In genomic region chr1:20008391-20008841, GRCh38 we compare ENCODE assay signal across 24 cellular contexts. TPM values are rescaled to one million over a fixed set of nuclear protein-coding genes. Genes with fewer than 3 reads are reported as not detected.
DNase-seq lines count a peak whose midpoint lies in the region; ATAC-seq, FAIRE-seq and TF ChIP-seq lines count a peak whose summit lies in the region.
"Had no signal": no experiment of that assay in that cellular context is flagged by ENCODE, and none has a peak within 500 bp of the region (broad histone marks: within the 10 kb centered on the region; RNA-seq: fewer than 3 reads in every experiment).

No MANE protein-coding gene starts in this region.

- WGBS in HepG2 (ENCODE audit: low lambda C conversion rate): no CpG with 5 or more reads among the region's 2 CpGs

- no peak overlapping the region for H3K4me2 ChIP-seq in HepG2 (ENCODE audit: low read depth, low read length)
- H3K4me2 ChIP-seq: A549 had no signal

- no peaks in the 10 kb centered on the region for H3K36me3 ChIP-seq in HepG2 (replicated peaks in 1 of 2; ENCODE audit: control insufficient read depth in 1 of 2, insufficient read depth in 2 of 2, low read length in 2 of 2)
- H3K36me3 ChIP-seq: sigmoid colon had no signal

- H3K4me3 ChIP-seq in HepG2 (replicated peaks in 1 of 3; ENCODE audit: insufficient read depth in 1 of 3, low read depth in 2 of 3, low read length in 3 of 3): no peak overlapping the region
- H3K4me3 ChIP-seq: A549, sigmoid colon had no signal

- in situ Hi-C loops in HepG2 (cut with HindIII; ENCODE audit: extremely low pct_ligation_motif_present, low pct_unique_long_range_greater_than_20kb): no loop called here

- no peaks in the 10 kb centered on the region for H3K4me1 ChIP-seq in HepG2 (ENCODE audit: insufficient read depth, low read length)
- H3K4me1 ChIP-seq: A549, sigmoid colon had no signal

- no peak overlapping the region for H2AFZ ChIP-seq in HepG2 (ENCODE audit: low read length)

- CTCF ChIA-PET in HepG2 (lab: Yijun Ruan, JAX; ENCODE audit: low intra/inter-chr PET ratio, low total read pairs): no interaction called here

- H4K20me1 ChIP-seq in HepG2 (ENCODE audit: insufficient read depth, low read length): no peaks in the 10 kb centered on the region

- BruUV-seq in HepG2 (replicated peaks; lab: Mats Ljungman, UMichigan): no TSS peak

- POLR2A ChIA-PET in HepG2 (lab: Yijun Ruan, JAX): no interaction called here

- DNase-seq in Right ventricle myocardium inferior (ENCODE audit: missing footprints): peak; percentile 65
- DNase-seq in cardiac septum (ENCODE audit: low spot score): no peak
- DNase-seq in fibroblast of gingiva (ENCODE audit: low read depth): peak; percentile 5
- DNase-seq in HepG2 (ENCODE audit: low spot score): no peak
- DNase-seq in activated CD4-positive, alpha-beta T cell treated with anti-CD3 and anti-CD28 coated beads for 1 hour: no peak
- DNase-seq in nucleus accumbens (lab: John Stamatoyannopoulos, UW): no peak
- DNase-seq in stimulated activated CD4-positive, alpha-beta T cell treated with anti-CD3 and anti-CD28 coated beads, Interleukin-4, amount 100 ng/mL, for 4 hours: no peak
- DNase-seq: activated B cell treated with CpG ODN at 0.5 μM for 24 hours; activated CD8-positive, alpha-beta memory T cell treated with anti-CD3 and anti-CD28 coated beads, Interleukin-2, amount 50 U/mL, for 4 hours; activated naive CD4-positive, alpha-beta T cell treated with anti-CD3 and anti-CD28 coated beads for 36 hours; effector CD8-positive, alpha-beta T cell; naive thymus-derived CD4-positive, alpha-beta T cell; NCI-H1417; sigmoid colon; stimulated activated naive B cell treated with anti-CD40 and anti-IgM and Interleukin-4, amounts not matched to agents 10 μg/mL and 1 μg/mL and 100 μg/mL, for 72 hours had no signal

- no peak for TF ChIP-seq RAD21 in HepG2 (CRISPR knock-in tag; IDR thresholded peaks at IDR 0.05)

- no peak for TF ChIP-seq POLR2A in HepG2 (IDR thresholded peaks at IDR 0.05; ENCODE audit: insufficient read depth in 1 of 2, low read depth in 2 of 2, low read length in 2 of 2)

- TF ChIP-seq EP300 in HepG2 (IDR thresholded peaks at IDR 0.05; ENCODE audit: low read depth in 2 of 2, low read length in 2 of 2) (no peak), HepG2 (CRISPR knock-in tag; IDR thresholded peaks at IDR 0.05; ENCODE audit: borderline replicate concordance) (no peak)

- H3K9me3 ChIP-seq in HepG2 (ENCODE audit: low read length): peaks cover 2% of the 10 kb centered on the region
- H3K9me3 ChIP-seq: A549, sigmoid colon had no signal

- ATAC-seq in Right ventricle myocardium inferior (peak; percentile 98), HepG2 (no peak), HG03095 (IDR thresholded peaks at IDR 0.05; ENCODE audit: unreplicated experiment) (no peak)
- ATAC-seq: A549; naive thymus-derived CD4-positive, alpha-beta T cell; stimulated activated naive B cell treated with anti-CD40 and anti-IgM and Interleukin-4, amounts not matched to agents 10 μg/mL and 1 μg/mL and 100 μg/mL, for 72 hours had no signal

- no peak overlapping the region for H3K9ac ChIP-seq in HepG2 (ENCODE audit: insufficient read depth, low read depth, low read length)

- no peaks in the 10 kb centered on the region; a peak in 1 of 5 replicates for H3K27me3 ChIP-seq in HepG2 (ENCODE audit: control insufficient read depth in 1 of 2, insufficient read depth in 2 of 2, low read length in 2 of 2)
- H3K27me3 ChIP-seq: sigmoid colon had no signal

- H3K27ac ChIP-seq in HepG2 (ENCODE audit: extremely low read length, insufficient read depth, low read length): no peak overlapping the region
- H3K27ac ChIP-seq: A549, sigmoid colon had no signal

- FAIRE-seq in HepG2 (lab: Jason Lieb, UNC): no peak
- FAIRE-seq: A549, H1 had no signal

- no peak for TF ChIP-seq CTCF in HepG2 (CRISPR knock-in tag; IDR thresholded peaks at IDR 0.05)

- H3K79me2 ChIP-seq in HepG2 (ENCODE audit: insufficient read depth, low read length): no peaks in the 10 kb centered on the region

- intact Hi-C loops in Right ventricle myocardium inferior (cut with DNase I) (no loop called here), cardiac septum (cut with DNase I) (no loop called here), HepG2 (cut with micrococcal nuclease; ENCODE audit: unreplicated experiment) (no loop called here)

TF ChIP-seq in HepG2, 621 proteins besides CTCF, POLR2A, EP300 and RAD21:
- TF ChIP-seq ADNP (CRISPR knock-in tag; IDR thresholded peaks at IDR 0.05) (no peak), ZNF343 (CRISPR knock-in tag; IDR thresholded peaks at IDR 0.05) (no peak), IKZF4 (CRISPR knock-in tag; IDR thresholded peaks at IDR 0.05; ENCODE audit: borderline replicate concordance, low read depth, not compliant biosample characterization) (no peak), RFX1 (IDR thresholded peaks at IDR 0.05) (0 out of 2 replicates have a peak, but pooled peaks have one; percentile 16), RFX3 (CRISPR knock-in tag; IDR thresholded peaks at IDR 0.05) (peak; percentile 20; the same call in 1 of the 2 replicates)

RNA-seq across cellular contexts. Expression of gene PLA2G2A, which starts 29.0 kb away (rescaled TPM):
- total RNA-seq in Right ventricle myocardium inferior: 332 TPM
- 59.6 TPM for total RNA-seq in cardiac septum
- total RNA-seq in HepG2 (2016; rRNA removed; fragmentation: Illumina TruSeq; extraction: Trizol): 0.35 and 0.77 TPM in 2 replicates
- total RNA-seq in HepG2 (2016; cell fraction: cytosol; rRNA removed; fragmentation: Illumina TruSeq; extraction: Trizol; ENCODE audit: low read depth): 0.62 and 0.81 TPM in 2 replicates
- 0.50 and 0.54 TPM in 2 replicates for total RNA-seq in HepG2 (2016; cell fraction: insoluble cytoplasmic fraction; rRNA removed; fragmentation: Illumina TruSeq; extraction: Trizol)
- total RNA-seq in HepG2 (2016; cell fraction: membrane; rRNA removed; fragmentation: Illumina TruSeq; extraction: Trizol): 0.62 TPM in 2 replicates
- 0.87 and 1.2 TPM in 2 replicates for total RNA-seq in HepG2 (2016; cell fraction: nucleus; rRNA removed; fragmentation: Illumina TruSeq; extraction: Trizol)
- 15.2 and 30.3 TPM in 2 replicates for polyA plus RNA-seq in HepG2 (2011; rRNA removed)
- 29.8 and 39.3 TPM in 2 replicates for polyA plus RNA-seq in HepG2 (2011; cell fraction: cytosol; rRNA removed)
- polyA plus RNA-seq in HepG2 (2011; cell fraction: nucleus; rRNA removed): 6.5 and 8.5 TPM in 2 replicates
- 1.8 and 14.7 TPM in 2 replicates for polyA plus RNA-seq in HepG2 (2012)
- polyA plus RNA-seq in HepG2 (2016; cell fraction: cytosol; fragmentation: Illumina TruSeq; extraction: Trizol; ENCODE audit: low read depth): 2.7 and 4.0 TPM in 2 replicates
- polyA plus RNA-seq in HepG2 (2016; cell fraction: insoluble cytoplasmic fraction; fragmentation: Illumina TruSeq; extraction: Trizol; ENCODE audit: low read depth): 3.4 and 6.1 TPM in 2 replicates
- polyA plus RNA-seq in HepG2 (2016; cell fraction: membrane; fragmentation: Illumina TruSeq; extraction: Trizol; ENCODE audit: low read depth): 3.0 and 3.6 TPM in 2 replicates
- polyA plus RNA-seq in HepG2 (2016; cell fraction: nucleus; fragmentation: Illumina TruSeq; extraction: Trizol; ENCODE audit: insufficient read depth, low read depth): 8.8 and 12.2 TPM in 2 replicates
- polyA minus RNA-seq in HepG2 (2011; rRNA and poly(A)+ RNA removed; ENCODE audit: low replicate concordance): 15.0 TPM in 1 of 2 replicates, not detected in the other
- polyA minus RNA-seq in HepG2 (2011; cell fraction: cytosol; rRNA and poly(A)+ RNA removed): 11.4 and 11.5 TPM in 2 replicates
- 3.3 and 4.6 TPM in 2 replicates for polyA minus RNA-seq in HepG2 (2011; cell fraction: nucleus; rRNA and poly(A)+ RNA removed)
- total RNA-seq: activated B cell treated with CpG ODN at 0.5 μM for 24 hours; activated naive CD4-positive, alpha-beta T cell treated with anti-CD3 and anti-CD28 coated beads for 36 hours; bronchial epithelial cell; glomerular endothelial cell; kidney epithelial cell; naive thymus-derived CD4-positive, alpha-beta T cell; NCI-H460; OCI-LY7 had no signal
- polyA plus RNA-seq: IgD-negative memory B cell; naive thymus-derived CD4-positive, alpha-beta T cell had no signal

Comparison
In these comparisons a context has a peak if more than half of its experiments do, and no peak if none do; other contexts are left out.
1. DNase-seq: peak in Right ventricle myocardium inferior (single experiment) and fibroblast of gingiva (single experiment); none in cardiac septum (single experiment), HepG2 (single experiment), activated CD4-positive, alpha-beta T cell treated with anti-CD3 and anti-CD28 coated beads for 1 hour (single experiment), nucleus accumbens (0 of 56) and stimulated activated CD4-positive, alpha-beta T cell treated with anti-CD3 and anti-CD28 coated beads, Interleukin-4, amount 100 ng/mL, for 4 hours (0 of 2).
2. RNA of gene PLA2G2A, which starts 29.0 kb away (total RNA-seq): 332 TPM in Right ventricle myocardium inferior (single experiment) and 59.6 TPM in cardiac septum (single experiment); 0.35 to 1.2 TPM in HepG2; every median in the first group is over 10 times any median in the second.